Comparison of ENCODE assay signal across 8 cellular contexts in the genomic region with DNA sequence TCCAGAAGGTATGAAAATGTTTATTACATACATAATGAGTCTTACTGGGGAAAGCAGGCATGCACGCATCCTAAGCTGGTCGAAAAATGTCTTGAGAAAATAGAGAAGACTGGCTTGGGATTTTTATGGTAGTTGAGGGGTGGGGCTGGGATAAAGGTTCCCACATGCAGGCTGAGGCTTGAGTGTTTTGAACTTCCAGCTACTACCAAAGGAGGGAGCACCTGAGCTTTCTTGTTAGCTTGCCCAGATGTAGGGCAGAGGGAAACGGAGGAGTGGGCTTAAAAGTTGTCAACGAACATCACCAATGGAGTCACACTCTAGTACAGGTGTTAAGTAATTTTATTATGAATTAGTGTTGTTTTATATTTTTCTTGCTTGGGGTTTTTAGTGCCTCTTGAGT. TPM values are rescaled to one million over a fixed set of nuclear protein-coding genes. Genes with fewer than 3 reads are reported as not detected.
A peak's percentile ranks its signal among the peaks of the same experiment; 100 is the strongest.
DNase-seq lines count a peak whose midpoint lies in the region; ATAC-seq and TF ChIP-seq lines count a peak whose summit lies in the region.

No MANE protein-coding gene starts in this region.

- WGBS in SK-N-SH (ENCODE audit: low lambda C conversion rate), result 14% methylated on average over 4 of the region's 4 CpGs

- H4K20me1 ChIP-seq in SK-N-SH (ENCODE audit: insufficient read depth) (no peaks in the 10 kb centered on the region), PC-9 (ENCODE audit: insufficient read depth) (no peaks in the 10 kb centered on the region)

- POLR2A ChIA-PET in SK-N-SH (lab: Yijun Ruan, JAX), result no interaction called here
- POLR2A ChIA-PET in PC-9 (lab: Charles Lee; ENCODE audit: unreplicated experiment), result no interaction called here

- TF ChIP-seq CTCF in GM10266 (IDR thresholded peaks at IDR 0.05; ENCODE audit: control insufficient read depth, insufficient read depth, low read depth, missing control alignments) (peak; percentile 54), SK-N-SH (IDR thresholded peaks at IDR 0.05) (peak; percentile 56), lower lobe of right lung (IDR thresholded peaks at IDR 0.05) (peak; percentile 22), PC-9 (conservative IDR thresholded peaks at IDR 0.05) (no peak)

- H3K9ac ChIP-seq in SK-N-SH, result no peak overlapping the region

- no peaks in the 10 kb centered on the region for H3K4me1 ChIP-seq in SK-N-SH (ENCODE audit: control insufficient read depth in 1 of 2, insufficient read depth in 2 of 2, low read depth in 1 of 2, low read length in 1 of 2)
- H3K4me1 ChIP-seq in lower lobe of right lung, result no peaks in the 10 kb centered on the region
- no peaks in the 10 kb centered on the region for H3K4me1 ChIP-seq in PC-9 (replicated peaks; ENCODE audit: insufficient read depth)

- DNase-seq in GM10266 (ENCODE audit: extremely low spot score), result peak; percentile 52
- DNase-seq in SK-N-SH, result peak; percentile 44
- DNase-seq in lower lobe of right lung, result no peak
- no peak for DNase-seq in medulla oblongata (ENCODE audit: extremely low spot score)
- DNase-seq in inferior parietal cortex (ENCODE audit: extremely low spot score), result no peak
- no peak for DNase-seq in PC-9
- no peak for DNase-seq in GOT3 (lab: John Stamatoyannopoulos, UW)

- intact Hi-C loops in lower lobe of right lung (cut with DNase I) (no loop called here), PC-9 (cut with micrococcal nuclease; ENCODE audit: unreplicated experiment) (no loop called here)

- H3K4me2 ChIP-seq in SK-N-SH, result no peak overlapping the region
- no peak overlapping the region for H3K4me2 ChIP-seq in PC-9

- no TSS peak for BruUV-seq in PC-9 (replicated peaks; lab: Mats Ljungman, UMichigan)

- TF ChIP-seq EP300 in SK-N-SH (IDR thresholded peaks at IDR 0.05; ENCODE audit: borderline replicate concordance in 1 of 2, low read depth in 1 of 2, low read length in 1 of 2), result no peak

- H3K79me2 ChIP-seq in SK-N-SH (ENCODE audit: insufficient read depth) (no peaks in the 10 kb centered on the region), PC-9 (ENCODE audit: low read depth) (no peaks in the 10 kb centered on the region)

- no peaks in the 10 kb centered on the region for H3K36me3 ChIP-seq in SK-N-SH (replicated peaks in 1 of 2; ENCODE audit: control insufficient read depth in 1 of 2, insufficient read depth in 2 of 2, low read length in 1 of 2)
- no peaks in the 10 kb centered on the region for H3K36me3 ChIP-seq in lower lobe of right lung
- H3K36me3 ChIP-seq in PC-9 (ENCODE audit: low read depth), result no peaks in the 10 kb centered on the region

- ATAC-seq in HG02973 (IDR thresholded peaks at IDR 0.05; ENCODE audit: unreplicated experiment), result peak; percentile 58
- ATAC-seq in lower lobe of right lung, result no peak

- H3K9me3 ChIP-seq in SK-N-SH (no peaks in the 10 kb centered on the region), lower lobe of right lung (no peaks in the 10 kb centered on the region), PC-9 (ENCODE audit: insufficient read depth, low read depth) (no peaks in the 10 kb centered on the region)

- H3K27me3 ChIP-seq in SK-N-SH (ENCODE audit: insufficient read depth) (no peaks in the 10 kb centered on the region), lower lobe of right lung (ENCODE audit: low read depth) (no peaks in the 10 kb centered on the region), PC-9 (ENCODE audit: insufficient read depth, low read depth) (no peaks in the 10 kb centered on the region)

- no peak overlapping the region; a peak in 1 of 4 replicates for H3K4me3 ChIP-seq in SK-N-SH (ENCODE audit: low read depth in 2 of 2, low read length in 1 of 2)
- no peak overlapping the region for H3K4me3 ChIP-seq in lower lobe of right lung
- H3K4me3 ChIP-seq in PC-9, result no peak overlapping the region

- peak; percentile 41 for TF ChIP-seq RAD21 in SK-N-SH (IDR thresholded peaks at IDR 0.05; ENCODE audit: low read length)

- CTCF ChIA-PET in SK-N-SH (lab: Yijun Ruan, JAX) (interaction anchor here (0.7 to 1.3 kb wide), 2 partner anchors 10 to 28 kb away, joined by 3 read pairs; no protein-coding TSS in a partner anchor), PC-9 (lab: Charles Lee) (no interaction called here)

- no peak overlapping the region for H2AFZ ChIP-seq in SK-N-SH (ENCODE audit: low read depth)
- H2AFZ ChIP-seq in PC-9, result no peak overlapping the region

- H3K27ac ChIP-seq in SK-N-SH (ENCODE audit: low read depth in 2 of 2, low read length in 1 of 2) (no peak overlapping the region), lower lobe of right lung (no peak overlapping the region), PC-9 (no peak overlapping the region)

- H3K9me2 ChIP-seq in SK-N-SH (no peaks in the 10 kb centered on the region), PC-9 (ENCODE audit: insufficient read depth) (no peaks in the 10 kb centered on the region)

- H3F3A ChIP-seq in SK-N-SH (replicated peaks; ENCODE audit: insufficient read depth), result no peaks in the 10 kb centered on the region
- no peaks in the 10 kb centered on the region for H3F3A ChIP-seq in PC-9 (ENCODE audit: insufficient read depth, low read depth)

TF ChIP-seq in SK-N-SH, 30 proteins besides CTCF, POLR2A, EP300 and RAD21:
- TF ChIP-seq SMC3 (IDR thresholded peaks at IDR 0.05; ENCODE audit: low read depth, low read length) (peak; percentile 1; the same call in 1 of the 2 replicates), TAF1 (IDR thresholded peaks at IDR 0.05; ENCODE audit: borderline replicate concordance, low read depth, low read length) (no peak)

RNA-seq across cellular contexts. Expression of a gene that starts 39.6 kb away (rescaled TPM):
- polyA plus RNA-seq in SK-N-SH (2012; rRNA removed), result 85.5 and 124 TPM in 2 replicates
- 105 and 136 TPM in 2 replicates for polyA plus RNA-seq in SK-N-SH (2012; cell fraction: cytosol; rRNA removed)
- polyA plus RNA-seq in SK-N-SH (2012; cell fraction: nucleus; rRNA removed), result 55.7 and 81.8 TPM in 2 replicates
- total RNA-seq in lower lobe of right lung (59.0 TPM), PC-9 (2021) (not detected in 2 replicates)

Comparison
In these comparisons a context has a peak if more than half of its experiments do, and no peak if none do; other contexts are left out.
1. DNase-seq: peak in GM10266 (single experiment) and SK-N-SH (single experiment); none in lower lobe of right lung (single experiment), medulla oblongata (single experiment), inferior parietal cortex (single experiment), PC-9 (0 of 2) and GOT3 (single experiment).
2. RNA of a gene that starts 39.6 kb away (total RNA-seq): 59.0 TPM in lower lobe of right lung (single experiment); not detected in PC-9; every median in the first group is over 10 times any median in the second.